ENCODE assay signal across 23 cellular contexts in the genomic region with DNA sequence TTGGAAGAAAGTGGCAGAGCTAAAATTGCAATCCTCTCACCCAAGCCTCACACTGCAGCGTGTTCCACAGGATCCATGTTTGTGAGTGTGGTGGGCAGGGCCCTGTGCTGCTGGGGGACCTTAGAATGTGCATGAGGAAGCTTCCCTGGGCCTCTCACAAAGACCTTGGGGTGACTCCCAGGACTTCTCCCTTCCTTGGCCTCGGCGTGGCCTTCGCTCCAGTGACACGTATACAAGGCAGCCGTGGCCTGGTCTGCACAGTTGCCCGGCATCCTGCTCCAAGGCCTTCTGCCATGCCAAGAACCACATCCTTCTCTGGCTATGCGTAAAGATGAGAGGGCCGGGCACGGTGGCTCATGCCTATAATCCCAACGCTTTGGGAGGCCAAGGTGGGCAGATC.
"Had no signal": no experiment of that assay in that cellular context is flagged by ENCODE, and none has a peak within 500 bp of the region (broad histone marks: within the 10 kb centered on the region; RNA-seq: fewer than 3 reads in every experiment).

No MANE protein-coding gene starts in this region.

- H3K27ac ChIP-seq: adrenal gland, SJCRH30, SK-N-MC had no signal

- DNase-seq: activated CD4-positive, alpha-beta T cell treated with anti-CD3 and anti-CD28 coated beads, Interleukin-2, amount 10 ng/mL, durations not matched to agents 24 days and 14 days; activated CD4-positive, alpha-beta T cell treated with anti-CD3 and anti-CD28 coated beads, Interleukin-2, amount 50 U/mL, for 4 hours; activated CD8-positive, alpha-beta T cell treated with anti-CD3 and anti-CD28 coated beads for 36 hours; activated gamma-delta T cell treated with Interleukin-2 at 50 U/mL for 16 hours; activated naive CD4-positive, alpha-beta T cell treated with anti-CD3 and anti-CD28 coated beads for 36 hours; activated T-cell treated with anti-CD3 and anti-CD28 coated beads, Interleukin-2, amount 50 U/mL, for 24 hours; anterior cingulate cortex; caudate nucleus; cerebellar nuclear complex; NCI-H1105; NCI-H1417 treated with DMSO at 0.1 percent for 48 hours; NCI-H1930; NCI-H345; NCI-H524 treated with DMSO at 0.1 percent for 48 hours; SHP77; SJCRH30; T1000 had no signal

- H3K4me3 ChIP-seq: adrenal gland, SJCRH30, SK-N-MC had no signal

- H3K4me3 Mint-ChIP-seq: activated CD4-positive, alpha-beta T cell treated with anti-CD3 and anti-CD28 coated beads, Interleukin-2, amount 10 ng/mL, durations not matched to agents 24 days and 14 days; activated CD8-positive, alpha-beta T cell treated with anti-CD3 and anti-CD28 coated beads for 36 hours; activated naive CD4-positive, alpha-beta T cell treated with anti-CD3 and anti-CD28 coated beads for 36 hours; activated T-cell treated with anti-CD3 and anti-CD28 coated beads, Interleukin-2, amount 50 U/mL, for 24 hours; activated T-helper 1 cell treated with anti-CD3 and anti-CD28 coated beads, Interleukin-12 subunit alpha, Interleukin-12 subunit beta, Interleukin-2, Interleukin-4 antibody, amounts not matched to agents 30 ng/mL and 10 ng/mL and 1 ng/mL, durations not matched to agents 14 hours and 24 hours and 36 hours had no signal

- H3K27me3 ChIP-seq: adrenal gland had no signal

- H3K4me1 ChIP-seq: adrenal gland, SJCRH30 had no signal

- H3K9me3 Mint-ChIP-seq: activated CD4-positive, alpha-beta T cell treated with anti-CD3 and anti-CD28 coated beads, Interleukin-2, amount 10 ng/mL, durations not matched to agents 24 days and 14 days; activated CD8-positive, alpha-beta T cell treated with anti-CD3 and anti-CD28 coated beads for 36 hours; activated naive CD4-positive, alpha-beta T cell treated with anti-CD3 and anti-CD28 coated beads for 36 hours; activated T-cell treated with anti-CD3 and anti-CD28 coated beads, Interleukin-2, amount 50 U/mL, for 24 hours; activated T-helper 1 cell treated with anti-CD3 and anti-CD28 coated beads, Interleukin-12 subunit alpha, Interleukin-12 subunit beta, Interleukin-2, Interleukin-4 antibody, amounts not matched to agents 30 ng/mL and 10 ng/mL and 1 ng/mL, durations not matched to agents 14 hours and 24 hours and 36 hours had no signal

- H3K36me3 Mint-ChIP-seq: activated naive CD4-positive, alpha-beta T cell treated with anti-CD3 and anti-CD28 coated beads, Interleukin-2, amount 50 U/mL, for 72 hours; brain had no signal

- H3K27ac Mint-ChIP-seq: activated CD4-positive, alpha-beta T cell treated with anti-CD3 and anti-CD28 coated beads, Interleukin-2, amount 10 ng/mL, durations not matched to agents 24 days and 14 days; activated CD8-positive, alpha-beta T cell treated with anti-CD3 and anti-CD28 coated beads for 36 hours; activated naive CD4-positive, alpha-beta T cell treated with anti-CD3 and anti-CD28 coated beads for 36 hours; activated naive CD4-positive, alpha-beta T cell treated with anti-CD3 and anti-CD28 coated beads, Interleukin-2, amount 50 U/mL, for 72 hours; activated T-cell treated with anti-CD3 and anti-CD28 coated beads, Interleukin-2, amount 50 U/mL, for 24 hours; activated T-helper 1 cell treated with anti-CD3 and anti-CD28 coated beads, Interleukin-12 subunit alpha, Interleukin-12 subunit beta, Interleukin-2, Interleukin-4 antibody, amounts not matched to agents 30 ng/mL and 10 ng/mL and 1 ng/mL, durations not matched to agents 14 hours and 24 hours and 36 hours had no signal

- H3K9me3 ChIP-seq: adrenal gland, SJCRH30 had no signal

- H3K36me3 ChIP-seq: adrenal gland, SJCRH30 had no signal

- ATAC-seq: activated CD8-positive, alpha-beta T cell treated with anti-CD3 and anti-CD28 coated beads for 36 hours; activated naive CD4-positive, alpha-beta T cell treated with anti-CD3 and anti-CD28 coated beads, Interleukin-2, amount 50 U/mL, for 72 hours; Panc1 had no signal

- H3K27me3 Mint-ChIP-seq: activated CD8-positive, alpha-beta T cell treated with anti-CD3 and anti-CD28 coated beads for 36 hours; activated T-cell treated with anti-CD3 and anti-CD28 coated beads, Interleukin-2, amount 50 U/mL, for 24 hours had no signal
